In the genomic region with DNA sequence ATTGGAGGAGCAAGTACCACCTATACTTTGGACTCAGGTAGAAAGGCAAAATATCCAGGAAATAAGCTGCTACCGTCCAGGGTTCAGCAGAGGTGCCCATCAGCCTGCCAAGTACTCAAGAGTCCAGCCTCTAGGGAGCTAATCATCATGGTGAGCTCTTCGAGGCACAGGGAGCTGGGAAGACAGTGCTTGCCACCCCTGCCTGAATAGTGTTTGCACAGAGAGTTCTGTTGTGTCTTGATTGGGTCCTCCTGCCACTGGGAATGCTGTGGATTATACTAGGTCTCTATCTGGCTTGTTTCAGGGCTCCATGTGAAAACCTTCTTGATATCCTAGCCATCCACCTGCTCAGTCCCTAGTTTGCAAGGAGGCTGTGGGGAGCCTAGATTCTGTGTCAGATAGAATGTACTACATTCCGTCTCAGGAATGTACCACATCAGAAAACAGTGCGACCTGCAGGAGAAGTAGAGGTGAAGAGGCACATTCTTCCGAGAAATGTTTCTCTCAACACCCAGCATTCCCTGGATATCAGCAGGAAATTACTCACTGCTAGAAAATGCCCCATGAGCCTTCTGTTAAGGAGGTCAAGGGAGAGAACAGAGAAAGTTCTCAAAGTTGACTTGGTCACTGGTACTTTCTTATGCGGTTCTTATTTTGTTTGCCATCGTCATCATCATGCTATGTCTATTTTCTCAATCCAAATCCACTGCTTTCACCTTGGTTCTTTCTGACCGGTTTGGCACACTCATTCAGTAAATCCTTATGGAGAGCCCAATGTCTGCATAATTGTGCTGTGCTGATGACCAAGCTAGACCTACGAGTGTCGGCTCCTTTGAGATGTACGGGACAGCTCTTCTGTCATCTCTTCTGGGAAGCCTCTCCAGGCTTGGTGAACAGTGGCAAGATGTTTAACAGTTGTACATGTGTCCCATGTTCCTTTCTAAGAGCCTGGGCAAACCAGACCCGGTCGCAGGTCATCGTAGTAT, we compare ENCODE assay signal across 1 cellular context.
TF ChIP-seq lines count a peak whose summit lies in the region.

No MANE protein-coding gene starts in this region.

TF ChIP-seq in SK-N-SH, 30 proteins besides CTCF, POLR2A, EP300 and RAD21 (continued from another document):
- TF ChIP-seq, protein P1, sequence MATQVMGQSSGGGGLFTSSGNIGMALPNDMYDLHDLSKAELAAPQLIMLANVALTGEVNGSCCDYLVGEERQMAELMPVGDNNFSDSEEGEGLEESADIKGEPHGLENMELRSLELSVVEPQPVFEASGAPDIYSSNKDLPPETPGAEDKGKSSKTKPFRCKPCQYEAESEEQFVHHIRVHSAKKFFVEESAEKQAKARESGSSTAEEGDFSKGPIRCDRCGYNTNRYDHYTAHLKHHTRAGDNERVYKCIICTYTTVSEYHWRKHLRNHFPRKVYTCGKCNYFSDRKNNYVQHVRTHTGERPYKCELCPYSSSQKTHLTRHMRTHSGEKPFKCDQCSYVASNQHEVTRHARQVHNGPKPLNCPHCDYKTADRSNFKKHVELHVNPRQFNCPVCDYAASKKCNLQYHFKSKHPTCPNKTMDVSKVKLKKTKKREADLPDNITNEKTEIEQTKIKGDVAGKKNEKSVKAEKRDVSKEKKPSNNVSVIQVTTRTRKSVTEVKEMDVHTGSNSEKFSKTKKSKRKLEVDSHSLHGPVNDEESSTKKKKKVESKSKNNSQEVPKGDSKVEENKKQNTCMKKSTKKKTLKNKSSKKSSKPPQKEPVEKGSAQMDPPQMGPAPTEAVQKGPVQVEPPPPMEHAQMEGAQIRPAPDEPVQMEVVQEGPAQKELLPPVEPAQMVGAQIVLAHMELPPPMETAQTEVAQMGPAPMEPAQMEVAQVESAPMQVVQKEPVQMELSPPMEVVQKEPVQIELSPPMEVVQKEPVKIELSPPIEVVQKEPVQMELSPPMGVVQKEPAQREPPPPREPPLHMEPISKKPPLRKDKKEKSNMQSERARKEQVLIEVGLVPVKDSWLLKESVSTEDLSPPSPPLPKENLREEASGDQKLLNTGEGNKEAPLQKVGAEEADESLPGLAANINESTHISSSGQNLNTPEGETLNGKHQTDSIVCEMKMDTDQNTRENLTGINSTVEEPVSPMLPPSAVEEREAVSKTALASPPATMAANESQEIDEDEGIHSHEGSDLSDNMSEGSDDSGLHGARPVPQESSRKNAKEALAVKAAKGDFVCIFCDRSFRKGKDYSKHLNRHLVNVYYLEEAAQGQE (IDR thresholded peaks at IDR 0.05; ENCODE audit: low read depth, low read length) = no peak
- TF ChIP-seq, protein P2, sequence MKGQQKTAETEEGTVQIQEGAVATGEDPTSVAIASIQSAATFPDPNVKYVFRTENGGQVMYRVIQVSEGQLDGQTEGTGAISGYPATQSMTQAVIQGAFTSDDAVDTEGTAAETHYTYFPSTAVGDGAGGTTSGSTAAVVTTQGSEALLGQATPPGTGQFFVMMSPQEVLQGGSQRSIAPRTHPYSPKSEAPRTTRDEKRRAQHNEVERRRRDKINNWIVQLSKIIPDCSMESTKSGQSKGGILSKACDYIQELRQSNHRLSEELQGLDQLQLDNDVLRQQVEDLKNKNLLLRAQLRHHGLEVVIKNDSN (IDR thresholded peaks at IDR 0.05; ENCODE audit: borderline replicate concordance, low read depth) = no peak
- TF ChIP-seq CHD2 (IDR thresholded peaks at IDR 0.05; ENCODE audit: low read length, partially characterized antibody) (no peak), JUND (IDR thresholded peaks at IDR 0.05) (peak; percentile 68), RFX5 (IDR thresholded peaks at IDR 0.05; ENCODE audit: low read length) (no peak), ELF1 (IDR thresholded peaks at IDR 0.05) (no peak)
- TF ChIP-seq, protein P3, sequence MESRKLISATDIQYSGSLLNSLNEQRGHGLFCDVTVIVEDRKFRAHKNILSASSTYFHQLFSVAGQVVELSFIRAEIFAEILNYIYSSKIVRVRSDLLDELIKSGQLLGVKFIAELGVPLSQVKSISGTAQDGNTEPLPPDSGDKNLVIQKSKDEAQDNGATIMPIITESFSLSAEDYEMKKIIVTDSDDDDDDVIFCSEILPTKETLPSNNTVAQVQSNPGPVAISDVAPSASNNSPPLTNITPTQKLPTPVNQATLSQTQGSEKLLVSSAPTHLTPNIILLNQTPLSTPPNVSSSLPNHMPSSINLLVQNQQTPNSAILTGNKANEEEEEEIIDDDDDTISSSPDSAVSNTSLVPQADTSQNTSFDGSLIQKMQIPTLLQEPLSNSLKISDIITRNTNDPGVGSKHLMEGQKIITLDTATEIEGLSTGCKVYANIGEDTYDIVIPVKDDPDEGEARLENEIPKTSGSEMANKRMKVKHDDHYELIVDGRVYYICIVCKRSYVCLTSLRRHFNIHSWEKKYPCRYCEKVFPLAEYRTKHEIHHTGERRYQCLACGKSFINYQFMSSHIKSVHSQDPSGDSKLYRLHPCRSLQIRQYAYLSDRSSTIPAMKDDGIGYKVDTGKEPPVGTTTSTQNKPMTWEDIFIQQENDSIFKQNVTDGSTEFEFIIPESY (IDR thresholded peaks at IDR 0.05; ENCODE audit: borderline replicate concordance, low read depth) = no peak
